22 cellular contexts compared by ENCODE assay signal in the genomic region with DNA sequence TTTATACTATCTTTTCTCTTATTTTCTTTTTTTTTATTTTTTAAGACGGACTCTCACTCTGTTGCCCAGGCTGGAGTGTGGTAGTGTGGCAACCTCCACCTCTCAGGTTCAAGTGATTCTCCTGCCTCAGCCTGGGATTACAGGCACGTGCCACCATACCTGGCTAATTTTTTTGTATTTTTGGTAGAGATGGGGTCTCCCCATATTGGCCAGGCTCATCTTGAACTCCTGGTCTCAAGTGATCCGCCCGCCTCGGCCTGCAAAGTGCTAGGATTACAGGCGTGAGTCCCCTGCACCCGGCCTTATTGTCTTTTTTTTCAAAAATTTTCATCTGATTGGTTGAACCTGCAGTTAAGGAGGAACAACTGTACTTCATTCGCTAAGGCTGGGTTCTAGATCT. TPM values are rescaled to one million over a fixed set of nuclear protein-coding genes. Genes with fewer than 3 reads are reported as not detected.
DNase-seq lines count a peak whose midpoint lies in the region; ATAC-seq and TF ChIP-seq lines count a peak whose summit lies in the region.
"Had no signal": no experiment of that assay in that cellular context is flagged by ENCODE, and none has a peak within 500 bp of the region (broad histone marks: within the 10 kb centered on the region; RNA-seq: fewer than 3 reads in every experiment).

No MANE protein-coding gene starts in this region.

- H3K4me1 Mint-ChIP-seq in WTC11, result peaks cover 75% of the 10 kb centered on the region
- H3K4me1 Mint-ChIP-seq in effector memory CD8-positive, alpha-beta T cell (ENCODE audit: low read depth in 2 of 2), result peaks cover 10 to 31% of the 10 kb centered on the region in 2 donors

- no peak overlapping the region for H3K27ac Mint-ChIP-seq in WTC11
- peak overlapping the region; percentile 19 to 51 for H3K27ac Mint-ChIP-seq in effector memory CD8-positive, alpha-beta T cell
- H3K27ac Mint-ChIP-seq: B cell had no signal

- H3K4me3 Mint-ChIP-seq in WTC11, result no peak overlapping the region
- no peak overlapping the region for H3K4me3 Mint-ChIP-seq in effector memory CD8-positive, alpha-beta T cell
- H3K4me3 Mint-ChIP-seq: B cell; CD14-positive monocyte; CD8-positive, alpha-beta memory T cell; H9 had no signal

- DNase-seq in WTC11 (ENCODE audit: low spot score), result no peak
- no peak for DNase-seq in effector memory CD8-positive, alpha-beta T cell
- no peak for DNase-seq in gastrocnemius medialis
- DNase-seq in RKO (ENCODE audit: low spot score), result no peak
- DNase-seq in COR-L47 (lab: John Stamatoyannopoulos, UW), result no peak
- DNase-seq: CD8-positive, alpha-beta memory T cell; GM23248; H9; IMR-90; KG1; MG63; NCI-H2029; NCI-H446 treated with DMSO at 0.1 percent for 48 hours; NK-92 treated with Interleukin-12 subunit alpha and Interleukin-12 subunit beta, amount 100 ng/mL, for 24 hours; PC-3; Right ventricle myocardium superior had no signal

- ATAC-seq in WTC11, result no peak
- no peak for ATAC-seq in effector memory CD8-positive, alpha-beta T cell (replicated peaks)
- ATAC-seq in gastrocnemius medialis, result no peak
- ATAC-seq in GM18867 (IDR thresholded peaks at IDR 0.05; ENCODE audit: unreplicated experiment), result no peak
- no peak for ATAC-seq in GM19023 (IDR thresholded peaks at IDR 0.05; ENCODE audit: unreplicated experiment)
- ATAC-seq: PC-3 had no signal

- TF ChIP-seq POLR2A in gastrocnemius medialis (IDR thresholded peaks at IDR 0.05), result no peak

- intact Hi-C loops in gastrocnemius medialis (cut with DNase I; ENCODE audit: low total_unique reads), result no loop called here

- CTCF ChIA-PET in WTC11 (lab: Charles Lee), result no interaction called here

- in situ Hi-C loops in gastrocnemius medialis (cut with MboI; ENCODE audit: low sequenced_read_pairs in 4 of 4), result no loop called here

- TF ChIP-seq CTCF in C4-2B (conservative IDR thresholded peaks at IDR 0.05) (no peak), WTC11 (IDR thresholded peaks at IDR 0.05) (no peak), gastrocnemius medialis (IDR thresholded peaks at IDR 0.05 in 4 of 5, conservative IDR thresholded peaks at IDR 0.05 in 1 of 5) (no peak)

- H3K36me3 Mint-ChIP-seq in WTC11, result no peaks in the 10 kb centered on the region
- peaks cover 5% of the 10 kb centered on the region for H3K36me3 Mint-ChIP-seq in effector memory CD8-positive, alpha-beta T cell (ENCODE audit: insufficient read depth)

- H3K27ac ChIP-seq in C4-2B (peak overlapping the region; percentile 38), gastrocnemius medialis (peak overlapping the region in 3 of 4 donors; percentile 76 to 99 (median 78))
- H3K27ac ChIP-seq: GM23248, SJSA1 had no signal

- peaks cover 18 to 76% of the 10 kb centered on the region in 2 donors for H3K4me1 ChIP-seq in gastrocnemius medialis

- H3K27me3 ChIP-seq in gastrocnemius medialis, result no peaks in the 10 kb centered on the region
- H3K27me3 ChIP-seq: MG63, SJSA1 had no signal

- no peaks in the 10 kb centered on the region for H3K36me3 ChIP-seq in gastrocnemius medialis

- H3K9me3 Mint-ChIP-seq in WTC11, result no peaks in the 10 kb centered on the region
- no peaks in the 10 kb centered on the region for H3K9me3 Mint-ChIP-seq in effector memory CD8-positive, alpha-beta T cell
- H3K9me3 Mint-ChIP-seq: CD8-positive, alpha-beta memory T cell; H9 had no signal

- no peak overlapping the region for H3K4me3 ChIP-seq in gastrocnemius medialis
- H3K4me3 ChIP-seq: GM23248, MG63, SJSA1 had no signal

- POLR2A ChIA-PET in WTC11 (lab: Charles Lee), result no interaction called here

- no peaks in the 10 kb centered on the region for H3K27me3 Mint-ChIP-seq in WTC11 (ENCODE audit: low read depth)
- no peaks in the 10 kb centered on the region for H3K27me3 Mint-ChIP-seq in effector memory CD8-positive, alpha-beta T cell
- H3K27me3 Mint-ChIP-seq: B cell; CD8-positive, alpha-beta memory T cell had no signal

- no peaks in the 10 kb centered on the region for H3K9me3 ChIP-seq in gastrocnemius medialis
- H3K9me3 ChIP-seq: MG63, SJSA1 had no signal

TF ChIP-seq in WTC11, 78 proteins besides CTCF, POLR2A, EP300 and RAD21:
- TF ChIP-seq, protein P1, sequence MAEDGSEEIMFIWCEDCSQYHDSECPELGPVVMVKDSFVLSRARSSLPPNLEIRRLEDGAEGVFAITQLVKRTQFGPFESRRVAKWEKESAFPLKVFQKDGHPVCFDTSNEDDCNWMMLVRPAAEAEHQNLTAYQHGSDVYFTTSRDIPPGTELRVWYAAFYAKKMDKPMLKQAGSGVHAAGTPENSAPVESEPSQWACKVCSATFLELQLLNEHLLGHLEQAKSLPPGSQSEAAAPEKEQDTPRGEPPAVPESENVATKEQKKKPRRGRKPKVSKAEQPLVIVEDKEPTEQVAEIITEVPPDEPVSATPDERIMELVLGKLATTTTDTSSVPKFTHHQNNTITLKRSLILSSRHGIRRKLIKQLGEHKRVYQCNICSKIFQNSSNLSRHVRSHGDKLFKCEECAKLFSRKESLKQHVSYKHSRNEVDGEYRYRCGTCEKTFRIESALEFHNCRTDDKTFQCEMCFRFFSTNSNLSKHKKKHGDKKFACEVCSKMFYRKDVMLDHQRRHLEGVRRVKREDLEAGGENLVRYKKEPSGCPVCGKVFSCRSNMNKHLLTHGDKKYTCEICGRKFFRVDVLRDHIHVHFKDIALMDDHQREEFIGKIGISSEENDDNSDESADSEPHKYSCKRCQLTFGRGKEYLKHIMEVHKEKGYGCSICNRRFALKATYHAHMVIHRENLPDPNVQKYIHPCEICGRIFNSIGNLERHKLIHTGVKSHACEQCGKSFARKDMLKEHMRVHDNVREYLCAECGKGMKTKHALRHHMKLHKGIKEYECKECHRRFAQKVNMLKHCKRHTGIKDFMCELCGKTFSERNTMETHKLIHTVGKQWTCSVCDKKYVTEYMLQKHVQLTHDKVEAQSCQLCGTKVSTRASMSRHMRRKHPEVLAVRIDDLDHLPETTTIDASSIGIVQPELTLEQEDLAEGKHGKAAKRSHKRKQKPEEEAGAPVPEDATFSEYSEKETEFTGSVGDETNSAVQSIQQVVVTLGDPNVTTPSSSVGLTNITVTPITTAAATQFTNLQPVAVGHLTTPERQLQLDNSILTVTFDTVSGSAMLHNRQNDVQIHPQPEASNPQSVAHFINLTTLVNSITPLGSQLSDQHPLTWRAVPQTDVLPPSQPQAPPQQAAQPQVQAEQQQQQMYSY (CRISPR knock-in tag; IDR thresholded peaks at IDR 0.05), result no peak
- TF ChIP-seq ZNF121 (CRISPR knock-in tag; IDR thresholded peaks at IDR 0.05), result peak; percentile 62; the same call in 1 of the 2 replicates

RNA-seq across cellular contexts. Expression of a gene that starts 21.8 kb away (rescaled TPM):
- total RNA-seq in WTC11 (2021), result 26.2 to 29.7 TPM (median 29.5 TPM) in 3 replicates
- total RNA-seq in gastrocnemius medialis, result 100 to 1,000 TPM in 1 of 4 donors, 10 to 100 TPM in 3; 19.3 to 150 (median 64.5) TPM
